In the genomic region with DNA sequence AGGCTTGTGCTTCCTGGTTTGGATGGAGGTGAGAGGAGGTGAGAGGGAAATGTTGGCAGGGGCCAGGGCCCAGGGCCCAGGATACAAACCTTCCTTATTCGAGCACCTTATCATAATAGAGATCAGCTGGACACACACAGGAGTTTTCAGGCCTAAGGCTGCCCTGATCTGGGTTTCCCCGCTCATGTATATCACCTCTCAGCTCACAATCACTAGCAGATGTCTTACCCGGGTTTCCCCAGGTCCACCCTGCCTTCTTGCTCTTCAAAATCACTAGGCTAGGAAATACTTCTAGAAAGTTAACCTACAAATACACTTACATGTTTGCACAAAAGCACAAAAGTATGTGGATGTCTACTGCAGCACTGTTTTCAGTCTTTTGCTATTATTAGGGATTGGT, we compare ENCODE assay signal across 24 cellular contexts. TPM values are rescaled to one million over a fixed set of nuclear protein-coding genes. Genes with fewer than 3 reads are reported as not detected.
"Had no signal": no experiment of that assay in that cellular context is flagged by ENCODE, and none has a peak within 500 bp of the region (broad histone marks: within the 10 kb centered on the region; RNA-seq: fewer than 3 reads in every experiment).

No MANE protein-coding gene starts in this region.

- DNase-seq: activated CD4-positive, alpha-beta T cell treated with anti-CD3 and anti-CD28 coated beads, Interleukin-2, amount 10 ng/mL, durations not matched to agents 7 days and 5 days; activated CD4-positive, CD25-positive, alpha-beta regulatory T cell; activated CD8-positive, alpha-beta memory T cell treated with anti-CD3 and anti-CD28 coated beads for 24 hours; activated naive CD8-positive, alpha-beta T cell treated with anti-CD3 and anti-CD28 coated beads, Interleukin-2, amount 10 ng/mL, durations not matched to agents 7 days and 5 days; body of pancreas; dorsolateral prefrontal cortex; endodermal cell; foreskin keratinocyte; left cardiac atrium; lower lobe of right lung; natural killer cell; stimulated activated CD4-positive, alpha-beta T cell treated with anti-CD3 and anti-CD28 coated beads, Interleukin-4, amount 100 ng/mL, for 1 hour; T-helper 9 cell; tibial artery had no signal

- H3K9me3 ChIP-seq: body of pancreas, lower lobe of right lung, tibial artery had no signal

- H3K9me3 Mint-ChIP-seq: activated CD4-positive, alpha-beta T cell treated with anti-CD3 and anti-CD28 coated beads, Interleukin-2, amount 10 ng/mL, durations not matched to agents 7 days and 5 days; activated naive CD8-positive, alpha-beta T cell treated with anti-CD3 and anti-CD28 coated beads, Interleukin-2, amount 10 ng/mL, durations not matched to agents 7 days and 5 days; endodermal cell; natural killer cell had no signal

- H3K27me3 Mint-ChIP-seq: activated CD4-positive, alpha-beta T cell treated with anti-CD3 and anti-CD28 coated beads, Interleukin-2, amount 10 ng/mL, durations not matched to agents 7 days and 5 days; activated naive CD8-positive, alpha-beta T cell treated with anti-CD3 and anti-CD28 coated beads, Interleukin-2, amount 10 ng/mL, durations not matched to agents 7 days and 5 days had no signal

- H3K27ac Mint-ChIP-seq: activated naive CD8-positive, alpha-beta T cell treated with anti-CD3 and anti-CD28 coated beads, Interleukin-2, amount 10 ng/mL, durations not matched to agents 7 days and 5 days; endodermal cell; natural killer cell had no signal

- H3K27ac ChIP-seq: body of pancreas, foreskin keratinocyte, hepatocyte, lower lobe of right lung, parathyroid adenoma, tibial artery had no signal

- H3K27me3 ChIP-seq: body of pancreas, dorsolateral prefrontal cortex, foreskin keratinocyte, hepatocyte, tibial artery had no signal

- H3K4me3 Mint-ChIP-seq: activated CD4-positive, alpha-beta T cell treated with anti-CD3 and anti-CD28 coated beads, Interleukin-2, amount 10 ng/mL, durations not matched to agents 7 days and 5 days; activated naive CD8-positive, alpha-beta T cell treated with anti-CD3 and anti-CD28 coated beads, Interleukin-2, amount 10 ng/mL, durations not matched to agents 7 days and 5 days; endodermal cell; natural killer cell had no signal

- ATAC-seq: body of pancreas, foreskin keratinocyte, left cardiac atrium, lower lobe of right lung, natural killer cell, sciatic nerve had no signal

RNA-seq across cellular contexts. Expression of a gene that starts 4.2 kb away (rescaled TPM):
- total RNA-seq: activated CD4-positive, alpha-beta T cell treated with anti-CD3 and anti-CD28 coated beads, Interleukin-2, amount 10 ng/mL, durations not matched to agents 7 days and 5 days; cardiac septum; epithelial cell of proximal tubule; fibroblast of lung; foreskin keratinocyte; hepatocyte; lower lobe of right lung; natural killer cell; sciatic nerve; SK-MEL-5; smooth muscle cell; subcutaneous adipose tissue; urinary bladder had no signal

RNA-seq across cellular contexts. Expression of a gene that starts 28.6 kb away (rescaled TPM):
- total RNA-seq: activated CD4-positive, alpha-beta T cell treated with anti-CD3 and anti-CD28 coated beads, Interleukin-2, amount 10 ng/mL, durations not matched to agents 7 days and 5 days; epithelial cell of proximal tubule had no signal
